1 cellular context compared by ENCODE assay signal in the genomic region with DNA sequence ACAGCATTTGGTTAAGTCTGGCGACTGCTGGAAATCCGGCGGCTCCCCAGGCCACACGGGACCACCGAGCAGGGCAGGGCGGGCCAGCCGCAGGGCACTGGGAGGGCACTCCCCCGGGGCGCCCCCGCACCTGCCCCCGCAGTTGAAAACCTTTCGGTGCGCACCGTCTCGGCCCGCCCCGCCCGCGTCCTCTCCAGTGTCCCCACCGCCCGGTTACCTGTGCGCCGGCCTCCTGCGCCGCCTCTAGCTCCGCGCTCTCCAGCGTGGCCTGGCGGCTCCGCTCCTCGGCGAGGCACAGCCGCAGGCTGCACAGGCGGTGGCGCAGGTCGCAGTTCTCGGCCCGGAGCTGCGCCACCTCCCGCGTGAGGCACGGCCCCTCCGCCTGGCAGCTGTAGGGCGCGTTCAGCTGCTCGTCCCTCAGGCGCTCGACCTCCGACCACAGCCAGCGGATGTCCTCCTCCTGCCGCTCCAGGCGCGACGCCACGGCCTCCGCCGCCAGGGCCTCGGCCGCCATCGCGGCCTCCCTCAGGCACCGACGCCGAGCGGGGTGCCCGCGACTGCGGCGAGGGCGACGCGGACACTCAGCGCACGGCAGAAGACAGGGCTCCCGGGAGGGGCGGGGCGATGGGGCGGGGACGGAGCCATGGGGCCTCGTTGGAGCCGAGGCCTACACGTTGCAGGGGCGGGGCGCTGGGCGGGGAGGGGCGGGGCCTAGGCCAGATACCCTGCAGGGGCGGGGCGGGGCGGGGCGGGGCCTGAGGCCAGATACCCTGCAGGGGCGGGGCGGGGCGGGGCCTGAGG.
A peak's percentile ranks its signal among the peaks of the same experiment; 100 is the strongest.
TF ChIP-seq lines count a peak whose summit lies in the region.

A gene (minus strand): TSS at position 600 of the 801 bp plus-strand sequence. CDS start 86 bp downstream, at position 514.

TF ChIP-seq in HepG2, 621 proteins besides CTCF, POLR2A, EP300 and RAD21 (continued from another document and continues in another):
- TF ChIP-seq, protein P1, sequence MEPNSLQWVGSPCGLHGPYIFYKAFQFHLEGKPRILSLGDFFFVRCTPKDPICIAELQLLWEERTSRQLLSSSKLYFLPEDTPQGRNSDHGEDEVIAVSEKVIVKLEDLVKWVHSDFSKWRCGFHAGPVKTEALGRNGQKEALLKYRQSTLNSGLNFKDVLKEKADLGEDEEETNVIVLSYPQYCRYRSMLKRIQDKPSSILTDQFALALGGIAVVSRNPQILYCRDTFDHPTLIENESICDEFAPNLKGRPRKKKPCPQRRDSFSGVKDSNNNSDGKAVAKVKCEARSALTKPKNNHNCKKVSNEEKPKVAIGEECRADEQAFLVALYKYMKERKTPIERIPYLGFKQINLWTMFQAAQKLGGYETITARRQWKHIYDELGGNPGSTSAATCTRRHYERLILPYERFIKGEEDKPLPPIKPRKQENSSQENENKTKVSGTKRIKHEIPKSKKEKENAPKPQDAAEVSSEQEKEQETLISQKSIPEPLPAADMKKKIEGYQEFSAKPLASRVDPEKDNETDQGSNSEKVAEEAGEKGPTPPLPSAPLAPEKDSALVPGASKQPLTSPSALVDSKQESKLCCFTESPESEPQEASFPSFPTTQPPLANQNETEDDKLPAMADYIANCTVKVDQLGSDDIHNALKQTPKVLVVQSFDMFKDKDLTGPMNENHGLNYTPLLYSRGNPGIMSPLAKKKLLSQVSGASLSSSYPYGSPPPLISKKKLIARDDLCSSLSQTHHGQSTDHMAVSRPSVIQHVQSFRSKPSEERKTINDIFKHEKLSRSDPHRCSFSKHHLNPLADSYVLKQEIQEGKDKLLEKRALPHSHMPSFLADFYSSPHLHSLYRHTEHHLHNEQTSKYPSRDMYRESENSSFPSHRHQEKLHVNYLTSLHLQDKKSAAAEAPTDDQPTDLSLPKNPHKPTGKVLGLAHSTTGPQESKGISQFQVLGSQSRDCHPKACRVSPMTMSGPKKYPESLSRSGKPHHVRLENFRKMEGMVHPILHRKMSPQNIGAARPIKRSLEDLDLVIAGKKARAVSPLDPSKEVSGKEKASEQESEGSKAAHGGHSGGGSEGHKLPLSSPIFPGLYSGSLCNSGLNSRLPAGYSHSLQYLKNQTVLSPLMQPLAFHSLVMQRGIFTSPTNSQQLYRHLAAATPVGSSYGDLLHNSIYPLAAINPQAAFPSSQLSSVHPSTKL (CRISPR knock-in tag; IDR thresholded peaks at IDR 0.05): 0 out of 2 replicates have a peak, but pooled peaks have one; percentile 14
- no peak for TF ChIP-seq ZBTB8A (CRISPR knock-in tag; IDR thresholded peaks at IDR 0.05; ENCODE audit: borderline replicate concordance, low read depth)
- peak; percentile 75; the same call in 1 of the 2 replicates for TF ChIP-seq GFI1 (CRISPR knock-in tag; IDR thresholded peaks at IDR 0.05; ENCODE audit: borderline replicate concordance)
- TF ChIP-seq ELF3 (CRISPR knock-in tag; IDR thresholded peaks at IDR 0.05): no peak
- no peak for TF ChIP-seq ZNF207 (IDR thresholded peaks at IDR 0.05; ENCODE audit: borderline replicate concordance)
- TF ChIP-seq, protein P2, sequence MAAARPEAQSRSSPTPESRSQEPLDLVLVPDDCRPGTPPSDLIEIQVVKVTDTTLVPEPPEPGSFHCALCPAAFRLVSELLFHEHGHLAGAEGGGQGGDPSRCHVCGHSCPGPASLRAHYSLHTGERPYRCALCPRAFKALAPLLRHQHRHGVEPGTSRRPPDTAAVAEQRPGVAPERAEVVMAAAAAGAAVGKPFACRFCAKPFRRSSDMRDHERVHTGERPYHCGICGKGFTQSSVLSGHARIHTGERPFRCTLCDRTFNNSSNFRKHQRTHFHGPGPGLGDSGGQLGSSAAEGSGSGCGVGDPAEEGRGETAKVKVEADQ (CRISPR knock-in tag; IDR thresholded peaks at IDR 0.05; ENCODE audit: borderline replicate concordance): peak; percentile 88; the same call in 1 of the 2 replicates
- TF ChIP-seq ZNF17 (CRISPR knock-in tag; IDR thresholded peaks at IDR 0.05): no peak
- peak; percentile 73 for TF ChIP-seq KDM2A (CRISPR knock-in tag; IDR thresholded peaks at IDR 0.05; ENCODE audit: borderline replicate concordance, low read depth)
- peak; percentile 79; the same call in 1 of the 2 replicates for TF ChIP-seq ZNF441 (CRISPR knock-in tag; IDR thresholded peaks at IDR 0.05; ENCODE audit: borderline replicate concordance)
- peak; percentile 86; the same call in 1 of the 2 replicates for TF ChIP-seq MTF2 (CRISPR knock-in tag; IDR thresholded peaks at IDR 0.05; ENCODE audit: borderline replicate concordance)
- TF ChIP-seq U2AF2 (IDR thresholded peaks at IDR 0.05; ENCODE audit: low read depth, low read length): no peak
- TF ChIP-seq HNRNPLL (IDR thresholded peaks at IDR 0.05; ENCODE audit: low read depth, low read length, poor library complexity, severe bottlenecking): peak; percentile 93
- TF ChIP-seq XBP1 (CRISPR knock-in tag; IDR thresholded peaks at IDR 0.05): no peak
- TF ChIP-seq ZNF326 (CRISPR knock-in tag; IDR thresholded peaks at IDR 0.05; ENCODE audit: borderline replicate concordance): no peak
- TF ChIP-seq AKAP8 (CRISPR knock-in tag; IDR thresholded peaks at IDR 0.05): peak; percentile 79
- TF ChIP-seq, protein P3, sequence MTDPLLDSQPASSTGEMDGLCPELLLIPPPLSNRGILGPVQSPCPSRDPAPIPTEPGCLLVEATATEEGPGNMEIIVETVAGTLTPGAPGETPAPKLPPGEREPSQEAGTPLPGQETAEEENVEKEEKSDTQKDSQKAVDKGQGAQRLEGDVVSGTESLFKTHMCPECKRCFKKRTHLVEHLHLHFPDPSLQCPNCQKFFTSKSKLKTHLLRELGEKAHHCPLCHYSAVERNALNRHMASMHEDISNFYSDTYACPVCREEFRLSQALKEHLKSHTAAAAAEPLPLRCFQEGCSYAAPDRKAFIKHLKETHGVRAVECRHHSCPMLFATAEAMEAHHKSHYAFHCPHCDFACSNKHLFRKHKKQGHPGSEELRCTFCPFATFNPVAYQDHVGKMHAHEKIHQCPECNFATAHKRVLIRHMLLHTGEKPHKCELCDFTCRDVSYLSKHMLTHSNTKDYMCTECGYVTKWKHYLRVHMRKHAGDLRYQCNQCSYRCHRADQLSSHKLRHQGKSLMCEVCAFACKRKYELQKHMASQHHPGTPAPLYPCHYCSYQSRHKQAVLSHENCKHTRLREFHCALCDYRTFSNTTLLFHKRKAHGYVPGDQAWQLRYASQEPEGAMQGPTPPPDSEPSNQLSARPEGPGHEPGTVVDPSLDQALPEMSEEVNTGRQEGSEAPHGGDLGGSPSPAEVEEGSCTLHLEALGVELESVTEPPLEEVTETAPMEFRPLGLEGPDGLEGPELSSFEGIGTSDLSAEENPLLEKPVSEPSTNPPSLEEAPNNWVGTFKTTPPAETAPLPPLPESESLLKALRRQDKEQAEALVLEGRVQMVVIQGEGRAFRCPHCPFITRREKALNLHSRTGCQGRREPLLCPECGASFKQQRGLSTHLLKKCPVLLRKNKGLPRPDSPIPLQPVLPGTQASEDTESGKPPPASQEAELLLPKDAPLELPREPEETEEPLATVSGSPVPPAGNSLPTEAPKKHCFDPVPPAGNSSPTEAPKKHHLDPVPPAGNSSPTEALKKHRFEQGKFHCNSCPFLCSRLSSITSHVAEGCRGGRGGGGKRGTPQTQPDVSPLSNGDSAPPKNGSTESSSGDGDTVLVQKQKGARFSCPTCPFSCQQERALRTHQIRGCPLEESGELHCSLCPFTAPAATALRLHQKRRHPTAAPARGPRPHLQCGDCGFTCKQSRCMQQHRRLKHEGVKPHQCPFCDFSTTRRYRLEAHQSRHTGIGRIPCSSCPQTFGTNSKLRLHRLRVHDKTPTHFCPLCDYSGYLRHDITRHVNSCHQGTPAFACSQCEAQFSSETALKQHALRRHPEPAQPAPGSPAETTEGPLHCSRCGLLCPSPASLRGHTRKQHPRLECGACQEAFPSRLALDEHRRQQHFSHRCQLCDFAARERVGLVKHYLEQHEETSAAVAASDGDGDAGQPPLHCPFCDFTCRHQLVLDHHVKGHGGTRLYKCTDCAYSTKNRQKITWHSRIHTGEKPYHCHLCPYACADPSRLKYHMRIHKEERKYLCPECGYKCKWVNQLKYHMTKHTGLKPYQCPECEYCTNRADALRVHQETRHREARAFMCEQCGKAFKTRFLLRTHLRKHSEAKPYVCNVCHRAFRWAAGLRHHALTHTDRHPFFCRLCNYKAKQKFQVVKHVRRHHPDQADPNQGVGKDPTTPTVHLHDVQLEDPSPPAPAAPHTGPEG (CRISPR knock-in tag; IDR thresholded peaks at IDR 0.05): peak; percentile 69; the same call in 1 of the 2 replicates
- TF ChIP-seq PHB2 (IDR thresholded peaks at IDR 0.05; ENCODE audit: partially characterized antibody): no peak
- no peak for TF ChIP-seq ZNF781 (CRISPR knock-in tag; IDR thresholded peaks at IDR 0.05; ENCODE audit: borderline replicate concordance, not compliant biosample characterization)
- TF ChIP-seq ZNF296 (CRISPR knock-in tag; conservative IDR thresholded peaks at IDR 0.05): peak; percentile 70; the same call in 1 of the 2 replicates
- TF ChIP-seq FOXJ3 (CRISPR knock-in tag; IDR thresholded peaks at IDR 0.05; ENCODE audit: borderline replicate concordance): no peak
- TF ChIP-seq, protein P4, sequence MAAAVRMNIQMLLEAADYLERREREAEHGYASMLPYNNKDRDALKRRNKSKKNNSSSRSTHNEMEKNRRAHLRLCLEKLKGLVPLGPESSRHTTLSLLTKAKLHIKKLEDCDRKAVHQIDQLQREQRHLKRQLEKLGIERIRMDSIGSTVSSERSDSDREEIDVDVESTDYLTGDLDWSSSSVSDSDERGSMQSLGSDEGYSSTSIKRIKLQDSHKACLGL (CRISPR knock-in tag; IDR thresholded peaks at IDR 0.05): peak; percentile 78
- TF ChIP-seq, protein P5, sequence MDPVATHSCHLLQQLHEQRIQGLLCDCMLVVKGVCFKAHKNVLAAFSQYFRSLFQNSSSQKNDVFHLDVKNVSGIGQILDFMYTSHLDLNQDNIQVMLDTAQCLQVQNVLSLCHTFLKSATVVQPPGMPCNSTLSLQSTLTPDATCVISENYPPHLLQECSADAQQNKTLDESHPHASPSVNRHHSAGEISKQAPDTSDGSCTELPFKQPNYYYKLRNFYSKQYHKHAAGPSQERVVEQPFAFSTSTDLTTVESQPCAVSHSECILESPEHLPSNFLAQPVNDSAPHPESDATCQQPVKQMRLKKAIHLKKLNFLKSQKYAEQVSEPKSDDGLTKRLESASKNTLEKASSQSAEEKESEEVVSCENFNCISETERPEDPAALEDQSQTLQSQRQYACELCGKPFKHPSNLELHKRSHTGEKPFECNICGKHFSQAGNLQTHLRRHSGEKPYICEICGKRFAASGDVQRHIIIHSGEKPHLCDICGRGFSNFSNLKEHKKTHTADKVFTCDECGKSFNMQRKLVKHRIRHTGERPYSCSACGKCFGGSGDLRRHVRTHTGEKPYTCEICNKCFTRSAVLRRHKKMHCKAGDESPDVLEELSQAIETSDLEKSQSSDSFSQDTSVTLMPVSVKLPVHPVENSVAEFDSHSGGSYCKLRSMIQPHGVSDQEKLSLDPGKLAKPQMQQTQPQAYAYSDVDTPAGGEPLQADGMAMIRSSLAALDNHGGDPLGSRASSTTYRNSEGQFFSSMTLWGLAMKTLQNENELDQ (CRISPR knock-in tag; IDR thresholded peaks at IDR 0.05; ENCODE audit: borderline replicate concordance): no peak
- TF ChIP-seq, protein P6, sequence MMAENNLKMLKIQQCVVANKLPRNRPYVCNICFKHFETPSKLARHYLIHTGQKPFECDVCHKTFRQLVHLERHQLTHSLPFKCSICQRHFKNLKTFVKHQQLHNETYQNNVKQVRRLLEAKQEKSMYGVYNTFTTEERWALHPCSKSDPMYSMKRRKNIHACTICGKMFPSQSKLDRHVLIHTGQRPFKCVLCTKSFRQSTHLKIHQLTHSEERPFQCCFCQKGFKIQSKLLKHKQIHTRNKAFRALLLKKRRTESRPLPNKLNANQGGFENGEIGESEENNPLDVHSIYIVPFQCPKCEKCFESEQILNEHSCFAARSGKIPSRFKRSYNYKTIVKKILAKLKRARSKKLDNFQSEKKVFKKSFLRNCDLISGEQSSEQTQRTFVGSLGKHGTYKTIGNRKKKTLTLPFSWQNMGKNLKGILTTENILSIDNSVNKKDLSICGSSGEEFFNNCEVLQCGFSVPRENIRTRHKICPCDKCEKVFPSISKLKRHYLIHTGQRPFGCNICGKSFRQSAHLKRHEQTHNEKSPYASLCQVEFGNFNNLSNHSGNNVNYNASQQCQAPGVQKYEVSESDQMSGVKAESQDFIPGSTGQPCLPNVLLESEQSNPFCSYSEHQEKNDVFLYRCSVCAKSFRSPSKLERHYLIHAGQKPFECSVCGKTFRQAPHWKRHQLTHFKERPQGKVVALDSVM (CRISPR knock-in tag; IDR thresholded peaks at IDR 0.05): peak; percentile 99
- TF ChIP-seq ZNF891 (CRISPR knock-in tag; IDR thresholded peaks at IDR 0.05): peak; percentile 97
- no peak for TF ChIP-seq FOXP1 (IDR thresholded peaks at IDR 0.05)
- no peak for TF ChIP-seq FOXP1 (CRISPR knock-in tag; IDR thresholded peaks at IDR 0.05)
- TF ChIP-seq, protein P7, sequence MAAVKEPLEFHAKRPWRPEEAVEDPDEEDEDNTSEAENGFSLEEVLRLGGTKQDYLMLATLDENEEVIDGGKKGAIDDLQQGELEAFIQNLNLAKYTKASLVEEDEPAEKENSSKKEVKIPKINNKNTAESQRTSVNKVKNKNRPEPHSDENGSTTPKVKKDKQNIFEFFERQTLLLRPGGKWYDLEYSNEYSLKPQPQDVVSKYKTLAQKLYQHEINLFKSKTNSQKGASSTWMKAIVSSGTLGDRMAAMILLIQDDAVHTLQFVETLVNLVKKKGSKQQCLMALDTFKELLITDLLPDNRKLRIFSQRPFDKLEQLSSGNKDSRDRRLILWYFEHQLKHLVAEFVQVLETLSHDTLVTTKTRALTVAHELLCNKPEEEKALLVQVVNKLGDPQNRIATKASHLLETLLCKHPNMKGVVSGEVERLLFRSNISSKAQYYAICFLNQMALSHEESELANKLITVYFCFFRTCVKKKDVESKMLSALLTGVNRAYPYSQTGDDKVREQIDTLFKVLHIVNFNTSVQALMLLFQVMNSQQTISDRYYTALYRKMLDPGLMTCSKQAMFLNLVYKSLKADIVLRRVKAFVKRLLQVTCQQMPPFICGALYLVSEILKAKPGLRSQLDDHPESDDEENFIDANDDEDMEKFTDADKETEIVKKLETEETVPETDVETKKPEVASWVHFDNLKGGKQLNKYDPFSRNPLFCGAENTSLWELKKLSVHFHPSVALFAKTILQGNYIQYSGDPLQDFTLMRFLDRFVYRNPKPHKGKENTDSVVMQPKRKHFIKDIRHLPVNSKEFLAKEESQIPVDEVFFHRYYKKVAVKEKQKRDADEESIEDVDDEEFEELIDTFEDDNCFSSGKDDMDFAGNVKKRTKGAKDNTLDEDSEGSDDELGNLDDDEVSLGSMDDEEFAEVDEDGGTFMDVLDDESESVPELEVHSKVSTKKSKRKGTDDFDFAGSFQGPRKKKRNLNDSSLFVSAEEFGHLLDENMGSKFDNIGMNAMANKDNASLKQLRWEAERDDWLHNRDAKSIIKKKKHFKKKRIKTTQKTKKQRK (IDR thresholded peaks at IDR 0.05; ENCODE audit: low read length): no peak
- TF ChIP-seq, protein P8, sequence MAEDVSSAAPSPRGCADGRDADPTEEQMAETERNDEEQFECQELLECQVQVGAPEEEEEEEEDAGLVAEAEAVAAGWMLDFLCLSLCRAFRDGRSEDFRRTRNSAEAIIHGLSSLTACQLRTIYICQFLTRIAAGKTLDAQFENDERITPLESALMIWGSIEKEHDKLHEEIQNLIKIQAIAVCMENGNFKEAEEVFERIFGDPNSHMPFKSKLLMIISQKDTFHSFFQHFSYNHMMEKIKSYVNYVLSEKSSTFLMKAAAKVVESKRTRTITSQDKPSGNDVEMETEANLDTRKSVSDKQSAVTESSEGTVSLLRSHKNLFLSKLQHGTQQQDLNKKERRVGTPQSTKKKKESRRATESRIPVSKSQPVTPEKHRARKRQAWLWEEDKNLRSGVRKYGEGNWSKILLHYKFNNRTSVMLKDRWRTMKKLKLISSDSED (CRISPR knock-in tag; IDR thresholded peaks at IDR 0.05): peak; percentile 68; the same call in 1 of the 2 replicates
- no peak for TF ChIP-seq NFE2 (CRISPR knock-in tag; IDR thresholded peaks at IDR 0.05)
- TF ChIP-seq LCORL (IDR thresholded peaks at IDR 0.05): no peak
- no peak; the same call in 1 of the 2 replicates for TF ChIP-seq LCORL (CRISPR knock-in tag; IDR thresholded peaks at IDR 0.05)
- no peak for TF ChIP-seq MAFK (conservative IDR thresholded peaks at IDR 0.05 in 1 of 2, IDR thresholded peaks at IDR 0.05 in 1 of 2; ENCODE audit: low read length in 2 of 2)
- TF ChIP-seq BHLHE40 (IDR thresholded peaks at IDR 0.05; ENCODE audit: low read length): no peak
- peak; percentile 76 for TF ChIP-seq MXD4 (CRISPR knock-in tag; IDR thresholded peaks at IDR 0.05)
